24 cellular contexts compared by ENCODE assay signal in genomic region chr2:99645960-99646359, GRCh38.
"Had no signal": no experiment of that assay in that cellular context is flagged by ENCODE, and none has a peak within 500 bp of the region (broad histone marks: within the 10 kb centered on the region; RNA-seq: fewer than 3 reads in every experiment).

No MANE protein-coding gene starts in this region.

- H3K36me3 Mint-ChIP-seq: naive thymus-derived CD8-positive, alpha-beta T cell had no signal

- H3K4me3 ChIP-seq: colonic mucosa, esophagus squamous epithelium, heart right ventricle, lower lobe of right lung, prostate gland, right atrium auricular region, skin epidermis, spleen, thoracic aorta, tibial nerve, upper lobe of left lung, uterus had no signal

- ATAC-seq: heart right ventricle; left colon; left ventricle myocardium superior; lower lobe of right lung; naive thymus-derived CD8-positive, alpha-beta T cell; stimulated activated memory B cell treated with anti-CD40 and anti-IgM and Interleukin-4, amounts not matched to agents 10 μg/mL and 1 μg/mL and 100 μg/mL, for 72 hours had no signal

- H3K4me3 Mint-ChIP-seq: dendritic cell treated with granulocyte-macrophage colony-stimulating factor and Interleukin-4, amounts not matched to agents 40 ng/mL and 50 ng/mL, for 4 days; naive thymus-derived CD8-positive, alpha-beta T cell; neural crest cell; stimulated activated memory B cell treated with anti-CD40 and anti-IgM and Interleukin-4, amounts not matched to agents 10 μg/mL and 1 μg/mL and 100 μg/mL, for 72 hours; stimulated activated naive CD8-positive, alpha-beta T cell treated with anti-CD3 and anti-CD28 coated beads, Interleukin-15, Interleukin-2, amounts not matched to agents 100 ng/mL and 50 ng/mL, for 24 hours had no signal

- DNase-seq: colonic mucosa; effector memory CD4-positive, alpha-beta T cell; esophagus squamous epithelium; foreskin melanocyte; glutamatergic neuron; heart right ventricle; hippocampal formation; left colon; left ventricle myocardium superior; lower lobe of right lung; naive thymus-derived CD8-positive, alpha-beta T cell; spleen; stimulated activated CD4-positive, alpha-beta T cell treated with anti-CD3 and anti-CD28 coated beads, Interleukin-4, amount 100 ng/mL, for 4 hours; upper lobe of left lung; uterus had no signal

- H3K36me3 ChIP-seq: colonic mucosa, esophagus squamous epithelium, heart right ventricle, lower lobe of right lung, prostate gland, right atrium auricular region, thoracic aorta, tibial nerve, upper lobe of left lung, uterus had no signal

- H3K4me1 ChIP-seq: colonic mucosa, lower lobe of right lung, upper lobe of left lung had no signal

- H3K9me3 ChIP-seq: colonic mucosa, esophagus squamous epithelium, heart right ventricle, lower lobe of right lung, prostate gland, right atrium auricular region, spleen, thoracic aorta, tibial nerve, upper lobe of left lung, uterus had no signal

- H3K27me3 ChIP-seq: colonic mucosa, esophagus squamous epithelium, heart right ventricle, right atrium auricular region, spleen, tibial nerve, upper lobe of left lung, uterus had no signal

- H3K27me3 Mint-ChIP-seq: dendritic cell treated with granulocyte-macrophage colony-stimulating factor and Interleukin-4, amounts not matched to agents 40 ng/mL and 50 ng/mL, for 4 days; stimulated activated memory B cell treated with anti-CD40 and anti-IgM and Interleukin-4, amounts not matched to agents 10 μg/mL and 1 μg/mL and 100 μg/mL, for 72 hours; stimulated activated naive CD8-positive, alpha-beta T cell treated with anti-CD3 and anti-CD28 coated beads, Interleukin-15, Interleukin-2, amounts not matched to agents 100 ng/mL and 50 ng/mL, for 24 hours had no signal

- H3K27ac ChIP-seq: colonic mucosa, esophagus squamous epithelium, lower lobe of right lung, prostate gland, skin epidermis, spleen, thoracic aorta, tibial nerve, upper lobe of left lung, uterus had no signal

- H3K27ac Mint-ChIP-seq: dendritic cell treated with granulocyte-macrophage colony-stimulating factor and Interleukin-4, amounts not matched to agents 40 ng/mL and 50 ng/mL, for 4 days; naive thymus-derived CD8-positive, alpha-beta T cell; stimulated activated memory B cell treated with anti-CD40 and anti-IgM and Interleukin-4, amounts not matched to agents 10 μg/mL and 1 μg/mL and 100 μg/mL, for 72 hours; stimulated activated naive CD8-positive, alpha-beta T cell treated with anti-CD3 and anti-CD28 coated beads, Interleukin-15, Interleukin-2, amounts not matched to agents 100 ng/mL and 50 ng/mL, for 24 hours had no signal

- H3K9me3 Mint-ChIP-seq: dendritic cell treated with granulocyte-macrophage colony-stimulating factor and Interleukin-4, amounts not matched to agents 40 ng/mL and 50 ng/mL, for 4 days; neural crest cell; stimulated activated naive CD8-positive, alpha-beta T cell treated with anti-CD3 and anti-CD28 coated beads, Interleukin-15, Interleukin-2, amounts not matched to agents 100 ng/mL and 50 ng/mL, for 24 hours had no signal

- H3K4me1 Mint-ChIP-seq: naive thymus-derived CD8-positive, alpha-beta T cell had no signal
